1 cellular context compared by ENCODE assay signal in the genomic region with DNA sequence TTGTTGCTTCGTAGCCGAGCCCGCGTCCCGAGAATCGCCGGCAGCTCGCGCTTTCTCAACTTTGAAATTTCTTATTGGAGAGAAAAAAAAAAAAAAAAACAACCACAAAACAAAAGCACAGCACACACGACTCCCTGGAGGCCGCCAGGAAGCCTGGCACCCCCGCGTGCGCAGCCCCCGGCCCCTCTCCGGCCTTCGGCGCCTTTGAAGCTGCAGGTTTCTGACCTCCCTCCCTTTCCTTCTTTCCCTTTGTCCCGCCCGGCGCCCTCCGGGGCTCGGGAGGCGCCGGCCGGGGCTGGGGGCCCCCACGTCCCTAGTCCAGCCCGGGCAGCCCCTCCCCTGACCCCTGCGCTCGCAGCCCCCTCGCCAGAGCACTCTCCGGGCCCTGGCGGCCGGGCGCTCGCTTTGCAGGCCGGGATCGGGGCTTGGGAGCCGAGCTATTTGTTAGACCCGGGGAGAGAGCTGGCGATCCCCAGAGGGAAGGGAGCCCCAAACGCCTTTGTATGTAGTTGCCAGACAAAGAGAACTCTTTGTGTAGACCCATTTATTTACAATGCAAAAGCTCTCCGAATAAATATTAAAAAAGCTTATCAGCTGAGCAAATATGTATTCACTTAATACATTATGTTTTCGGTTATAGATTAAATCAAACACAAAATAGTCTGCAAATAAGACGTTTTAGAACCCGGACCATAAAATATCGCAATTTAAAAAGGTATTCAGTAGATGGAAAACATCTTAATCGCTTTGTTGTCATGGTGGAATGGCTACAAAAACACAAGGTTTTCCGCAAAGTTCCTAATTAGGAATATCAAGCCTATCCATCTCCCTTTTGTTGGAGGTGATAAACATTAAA.
A peak's percentile ranks its signal among the peaks of the same experiment; 100 is the strongest.
TF ChIP-seq lines count a peak whose summit lies in the region.

No MANE protein-coding gene starts in this region.

TF ChIP-seq in H1, 55 proteins besides CTCF, POLR2A, EP300 and RAD21:
- TF ChIP-seq TAF7 (optimal IDR thresholded peaks at IDR 0.05; ENCODE audit: borderline replicate concordance, low read depth, low read length) (no peak), TAF1 (IDR thresholded peaks at IDR 0.05; ENCODE audit: low read depth, low read length) (peak; percentile 3; the same call in 1 of the 2 replicates), BCL11A (IDR thresholded peaks at IDR 0.05; ENCODE audit: low read depth in 2 of 2, low read length in 2 of 2) (no peak), YY1 (IDR thresholded peaks at IDR 0.05; ENCODE audit: low read depth, low read length) (0 out of 2 replicates have a peak, but pooled peaks have one; percentile 39), SP4 (IDR thresholded peaks at IDR 0.05; ENCODE audit: low read length) (peak; percentile 56; the same call in 1 of the 2 replicates), GABPA (IDR thresholded peaks at IDR 0.05; ENCODE audit: borderline replicate concordance, insufficient read depth, low read length) (peak; percentile 73), CTBP2 (IDR thresholded peaks at IDR 0.05; ENCODE audit: borderline replicate concordance, insufficient read depth, insufficient read length, low read length) (peak; percentile 99), ZNF274 (IDR thresholded peaks at IDR 0.05; ENCODE audit: borderline replicate concordance, extremely low read depth, low read length) (no peak), EGR1 (IDR thresholded peaks at IDR 0.05; ENCODE audit: borderline replicate concordance, low read depth, low read length) (peak; percentile 86; the same call in 1 of the 2 replicates), HDAC2 (IDR thresholded peaks at IDR 0.05; ENCODE audit: borderline replicate concordance in 1 of 2, low read depth in 2 of 2, low read length in 2 of 2) (0 out of 4 replicates have a peak, but pooled peaks of 1 of the 2 experiments have one; percentile 6)
